ENCODE assay signal across 19 cellular contexts in the genomic region with DNA sequence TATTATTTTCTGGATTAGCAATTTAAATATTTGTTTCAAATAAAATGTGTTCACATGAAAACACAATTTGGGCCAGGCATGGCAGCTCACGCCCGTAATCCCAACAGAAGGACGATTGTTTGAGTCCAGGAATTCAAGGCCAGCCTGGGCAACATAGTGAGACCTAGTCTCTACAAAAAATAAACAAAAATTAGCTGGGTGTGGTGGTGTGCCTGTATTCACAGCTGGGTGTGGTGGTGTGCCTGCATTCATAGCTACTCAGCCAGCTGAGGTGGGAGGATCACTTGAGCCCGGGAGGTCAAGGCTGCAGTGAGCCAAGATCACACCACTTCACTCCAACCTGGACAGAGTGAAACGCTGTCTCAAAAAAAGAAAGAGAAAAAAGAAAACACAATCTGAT. TPM values are rescaled to one million over a fixed set of nuclear protein-coding genes. Genes with fewer than 3 reads are reported as not detected.
DNase-seq lines count a peak whose midpoint lies in the region; ATAC-seq and TF ChIP-seq lines count a peak whose summit lies in the region.
"Had no signal": no experiment of that assay in that cellular context is flagged by ENCODE, and none has a peak within 500 bp of the region (broad histone marks: within the 10 kb centered on the region; RNA-seq: fewer than 3 reads in every experiment).

No MANE protein-coding gene starts in this region.

- no peaks in the 10 kb centered on the region for H3K9me3 Mint-ChIP-seq in endodermal cell
- H3K9me3 Mint-ChIP-seq: CD4-positive, CD25-positive, alpha-beta regulatory T cell; HFFc6 had no signal

- no peak for TF ChIP-seq POLR2A in right lobe of liver (IDR thresholded peaks at IDR 0.05)
- no peak for TF ChIP-seq POLR2A in testis (IDR thresholded peaks at IDR 0.05)

- no peak overlapping the region for H3K27ac ChIP-seq in right lobe of liver
- peak overlapping the region in 1 of 2 donors; percentile 48 for H3K27ac ChIP-seq in testis
- no peak overlapping the region for H3K27ac ChIP-seq in endodermal cell (ENCODE audit: low read depth, low read length)
- H3K27ac ChIP-seq: SJSA1 had no signal

- WGBS in right lobe of liver (ENCODE audit: insufficient coverage, low coverage, low lambda C conversion rate, missing lambda C conversion rate) = 20% methylated on average over 5 of the region's 5 CpGs
- WGBS in testis, 2 donors = 38 to 49% methylated on average over 5 of the region's 5 CpGs
- 89 to 93% methylated on average over 2 to 4 of the region's 5 CpGs for WGBS in endodermal cell (ENCODE audit: insufficient coverage in 1 of 2, insufficient read length in 1 of 2), 2 experiments

- H3K9me3 ChIP-seq in MG63 = no peaks in the 10 kb centered on the region
- H3K9me3 ChIP-seq in right lobe of liver = no peaks in the 10 kb centered on the region
- H3K9me3 ChIP-seq in testis = no peaks in the 10 kb centered on the region
- no peaks in the 10 kb centered on the region for H3K9me3 ChIP-seq in endodermal cell (ENCODE audit: control insufficient read depth, low read length)
- H3K9me3 ChIP-seq: SJSA1 had no signal

- H3K36me3 Mint-ChIP-seq in endodermal cell (ENCODE audit: low read depth) = peaks cover 44% of the 10 kb centered on the region

- peak in 3 of 4 donors; percentile 42 to 61 (median 60) for ATAC-seq in right lobe of liver

- H3K9ac ChIP-seq in endodermal cell (ENCODE audit: extremely low read depth, low read length, poor library complexity, severe bottlenecking) = no peak overlapping the region

- no peaks in the 10 kb centered on the region for H3K27me3 Mint-ChIP-seq in endodermal cell (ENCODE audit: insufficient read depth)
- H3K27me3 Mint-ChIP-seq: B cell; CD4-positive, CD25-positive, alpha-beta regulatory T cell had no signal

- intact Hi-C loops in right lobe of liver (cut with DNase I) (no loop called here), testis (cut with DNase I; ENCODE audit: low total_unique reads) (no loop called here)

- H3K4me3 Mint-ChIP-seq in endodermal cell = no peak overlapping the region
- H3K4me3 Mint-ChIP-seq: B cell; CD4-positive, CD25-positive, alpha-beta regulatory T cell; HFFc6 had no signal

- H3K36me3 ChIP-seq in MG63 = peaks cover 43% of the 10 kb centered on the region
- H3K36me3 ChIP-seq in right lobe of liver = no peaks in the 10 kb centered on the region
- H3K36me3 ChIP-seq in testis (ENCODE audit: low read depth, missing control alignments) = no peaks in the 10 kb centered on the region
- H3K36me3 ChIP-seq in endodermal cell (ENCODE audit: control insufficient read depth, insufficient read depth, low read length) = peaks cover 44% of the 10 kb centered on the region

- H3K4me3 ChIP-seq in MG63 = no peak overlapping the region
- H3K4me3 ChIP-seq in right lobe of liver = no peak overlapping the region
- no peak overlapping the region for H3K4me3 ChIP-seq in testis
- no peak overlapping the region for H3K4me3 ChIP-seq in endodermal cell (ENCODE audit: low read length)
- H3K4me3 ChIP-seq: SJSA1 had no signal

- H3K4me1 ChIP-seq in right lobe of liver = no peaks in the 10 kb centered on the region
- no peaks in the 10 kb centered on the region for H3K4me1 ChIP-seq in testis
- H3K4me1 ChIP-seq in endodermal cell (ENCODE audit: control insufficient read depth, insufficient read depth, low read length) = no peaks in the 10 kb centered on the region
- H3K4me1 ChIP-seq: SJSA1 had no signal

- no peak for TF ChIP-seq CTCF in right lobe of liver (IDR thresholded peaks at IDR 0.05)
- no peak for TF ChIP-seq CTCF in testis (IDR thresholded peaks at IDR 0.05)
- no peak for TF ChIP-seq CTCF in endodermal cell (conservative IDR thresholded peaks at IDR 0.05)

- H3K27me3 ChIP-seq in MG63 = no peaks in the 10 kb centered on the region
- H3K27me3 ChIP-seq in right lobe of liver = no peaks in the 10 kb centered on the region
- no peaks in the 10 kb centered on the region for H3K27me3 ChIP-seq in testis
- H3K27me3 ChIP-seq in endodermal cell (ENCODE audit: control insufficient read depth, insufficient read depth, low read length, poor library complexity, severe bottlenecking) = no peaks in the 10 kb centered on the region
- H3K27me3 ChIP-seq: SJSA1 had no signal

- DNase-seq in MG63 (peak; percentile 6), NCI-H748 treated with DMSO at 0.1 percent for 48 hours (lab: John Stamatoyannopoulos, UW) (peak; percentile 47), right lobe of liver (no peak), testis (peak; percentile 59), endodermal cell (no peak), mesenteric fat pad (ENCODE audit: low spot score) (no peak)
- DNase-seq in stimulated activated CD4-positive, alpha-beta T cell treated with anti-CD3 and anti-CD28 coated beads, Interleukin-15, amount 100 ng/mL, for 24 hours = no peak
- DNase-seq: Calu3; CD4-positive, CD25-positive, alpha-beta regulatory T cell; HFFc6; MM.1S; NCI-H1105; NCI-H1694; NCI-H2107; NCI-H345; NCI-H526 treated with DMSO at 0.1 percent for 48 hours; RPMI8226 had no signal

- H3K4me1 Mint-ChIP-seq in endodermal cell = no peaks in the 10 kb centered on the region

- no peak overlapping the region for H3K27ac Mint-ChIP-seq in endodermal cell
- H3K27ac Mint-ChIP-seq: B cell, HFFc6 had no signal

RNA-seq across cellular contexts. Expression of a gene that starts 46.4 kb away (rescaled TPM):
- 34.7 and 46.6 TPM in 2 replicates for total RNA-seq in MG63 (2014; rRNA removed; shearing (Covaris generic); ENCODE audit: low replicate concordance)
- total RNA-seq in right lobe of liver = 10 to 100 TPM; 16.3 to 27.2 (median 19.5) TPM
- 10 to 100 TPM; 39.4 to 51.3 TPM for total RNA-seq in testis
- 46.5 TPM for polyA plus RNA-seq in testis (ENCODE audit: insufficient read depth, low read depth, low replicate concordance)
- 10 to 100 TPM; 59.0 to 64.2 TPM for total RNA-seq in endodermal cell
- polyA plus RNA-seq in endodermal cell (2013, experiment 1 of 2) = 55.9 TPM
- 58.9 TPM for polyA plus RNA-seq in endodermal cell (2013, experiment 2 of 2)
- total RNA-seq in mesenteric fat pad = 36.5 TPM

RNA-seq across cellular contexts. Expression of a gene that starts 54.8 kb away (rescaled TPM):
- total RNA-seq in MG63 (2014; rRNA removed; shearing (Covaris generic); ENCODE audit: low replicate concordance) = 231 and 270 TPM in 2 replicates
- total RNA-seq in right lobe of liver (10 to 100 TPM; 45.1 to 95.2 (median 55.4) TPM), testis (10 to 100 TPM; 35.9 to 84.7 TPM), endodermal cell (10 to 100 TPM; 60.2 to 85.2 TPM), mesenteric fat pad (25.3 TPM)
- 26.7 TPM for polyA plus RNA-seq in testis (ENCODE audit: insufficient read depth, low read depth, low replicate concordance)
- polyA plus RNA-seq in endodermal cell (2013, experiment 1 of 2) = 96.3 TPM
- polyA plus RNA-seq in endodermal cell (2013, experiment 2 of 2) = 89.8 TPM

Comparison
In these comparisons a context has a peak if more than half of its experiments do, and no peak if none do; other contexts are left out.
1. DNase-seq: peak in MG63 (single experiment), NCI-H748 treated with DMSO at 0.1 percent for 48 hours (single experiment) and testis (single experiment); none in right lobe of liver (0 of 3), stimulated activated CD4-positive, alpha-beta T cell treated with anti-CD3 and anti-CD28 coated beads, Interleukin-15, amount 100 ng/mL, for 24 hours (single experiment), endodermal cell (single experiment) and mesenteric fat pad (single experiment).